ENCODE assay signal across 14 cellular contexts in genomic region chr2:70047406-70048033, GRCh38. TPM values are rescaled to one million over a fixed set of nuclear protein-coding genes. Genes with fewer than 3 reads are reported as not detected.
DNase-seq lines count a peak whose midpoint lies in the region; ATAC-seq and TF ChIP-seq lines count a peak whose summit lies in the region.
"Had no signal": no experiment of that assay in that cellular context is flagged by ENCODE, and none has a peak within 500 bp of the region (broad histone marks: within the 10 kb centered on the region; RNA-seq: fewer than 3 reads in every experiment).

No MANE protein-coding gene starts in this region.

- peaks cover 46% of the 10 kb centered on the region for H3K36me3 Mint-ChIP-seq in activated CD8-positive, alpha-beta memory T cell treated with anti-CD3 and anti-CD28 coated beads, Interleukin-2, amount 10 ng/mL, durations not matched to agents 7 days and 5 days
- peaks cover 26% of the 10 kb centered on the region for H3K36me3 Mint-ChIP-seq in activated CD4-positive, alpha-beta memory T cell treated with anti-CD3 and anti-CD28 coated beads for 36 hours
- peaks cover 46% of the 10 kb centered on the region for H3K36me3 Mint-ChIP-seq in stimulated activated memory B cell treated with anti-CD40 and anti-IgM and Interleukin-4, amounts not matched to agents 10 μg/mL and 1 μg/mL and 100 μg/mL, for 72 hours

- DNase-seq in activated CD8-positive, alpha-beta memory T cell treated with anti-CD3 and anti-CD28 coated beads, Interleukin-2, amount 10 ng/mL, durations not matched to agents 7 days and 5 days: no peak
- no peak for DNase-seq in activated CD8-positive, alpha-beta memory T cell treated with anti-CD3 and anti-CD28 coated beads, Interleukin-2, amount 50 U/mL, for 4 hours
- DNase-seq in activated CD4-positive, alpha-beta memory T cell treated with anti-CD3 and anti-CD28 coated beads for 36 hours: no peak
- DNase-seq in left lung (no peak), activated gamma-delta T cell (lab: John Stamatoyannopoulos, UW) (no peak), brain microvascular endothelial cell (no peak)
- DNase-seq: activated CD4-positive, alpha-beta T cell treated with anti-CD3 and anti-CD28 coated beads, Interleukin-2, amount 10 ng/mL, durations not matched to agents 7 days and 5 days; DMS53; kidney glomerular epithelial cell; NCI-H1417 treated with DMSO at 0.1 percent for 48 hours; NCI-H446 treated with DMSO at 0.1 percent for 48 hours had no signal

- H3K4me1 ChIP-seq in left lung: peaks cover 0 to 52% of the 10 kb centered on the region in 2 donors

- CTCF ChIA-PET in activated CD8-positive, alpha-beta memory T cell treated with anti-CD3 and anti-CD28 coated beads, Interleukin-2, amount 10 ng/mL, durations not matched to agents 7 days and 5 days (lab: Charles Lee): interaction anchor here (0.9 to 1.1 kb wide), 2 partner anchors 17 to 132 kb away, joined by 3 read pairs; no protein-coding TSS in a partner anchor
- CTCF ChIA-PET in activated CD4-positive, alpha-beta memory T cell treated with anti-CD3 and anti-CD28 coated beads for 36 hours (lab: Charles Lee): interaction anchor here (0.7 kb wide), 1 partner anchor 16 kb away, joined by 3 read pairs; no protein-coding TSS in a partner anchor

- POLR2A ChIA-PET in activated CD4-positive, alpha-beta memory T cell treated with anti-CD3 and anti-CD28 coated beads for 36 hours (lab: Charles Lee): no interaction called here

- peak overlapping the region; percentile 40 to 95 for H3K27ac ChIP-seq in left lung
- no peak overlapping the region for H3K27ac ChIP-seq in brain microvascular endothelial cell

- H3K4me3 Mint-ChIP-seq in activated CD8-positive, alpha-beta memory T cell treated with anti-CD3 and anti-CD28 coated beads, Interleukin-2, amount 10 ng/mL, durations not matched to agents 7 days and 5 days: no peak overlapping the region
- H3K4me3 Mint-ChIP-seq in activated CD4-positive, alpha-beta memory T cell treated with anti-CD3 and anti-CD28 coated beads for 36 hours: no peak overlapping the region
- H3K4me3 Mint-ChIP-seq in stimulated activated memory B cell treated with anti-CD40 and anti-IgM and Interleukin-4, amounts not matched to agents 10 μg/mL and 1 μg/mL and 100 μg/mL, for 72 hours: no peak overlapping the region
- H3K4me3 Mint-ChIP-seq: activated CD4-positive, alpha-beta T cell treated with anti-CD3 and anti-CD28 coated beads, Interleukin-2, amount 10 ng/mL, durations not matched to agents 7 days and 5 days; neural crest cell had no signal

- no peaks in the 10 kb centered on the region for H3K27me3 ChIP-seq in left lung
- no peaks in the 10 kb centered on the region for H3K27me3 ChIP-seq in brain microvascular endothelial cell (replicated peaks)

- TF ChIP-seq CTCF in left lung (IDR thresholded peaks at IDR 0.05) (no peak), brain microvascular endothelial cell (IDR thresholded peaks at IDR 0.05; ENCODE audit: low read depth, low read length, missing control alignments) (no peak)

- in situ Hi-C loops in brain microvascular endothelial cell (cut with HindIII; ENCODE audit: low pct_ligation_motif_present, low sequenced_read_pairs): no loop called here

- H3K4me1 Mint-ChIP-seq in activated CD8-positive, alpha-beta memory T cell treated with anti-CD3 and anti-CD28 coated beads, Interleukin-2, amount 10 ng/mL, durations not matched to agents 7 days and 5 days: peaks cover 51% of the 10 kb centered on the region
- H3K4me1 Mint-ChIP-seq in activated CD4-positive, alpha-beta memory T cell treated with anti-CD3 and anti-CD28 coated beads for 36 hours (ENCODE audit: low read depth): peaks cover 35% of the 10 kb centered on the region
- no peaks in the 10 kb centered on the region for H3K4me1 Mint-ChIP-seq in stimulated activated memory B cell treated with anti-CD40 and anti-IgM and Interleukin-4, amounts not matched to agents 10 μg/mL and 1 μg/mL and 100 μg/mL, for 72 hours
- H3K4me1 Mint-ChIP-seq: neural crest cell had no signal

- no peak for ATAC-seq in activated CD8-positive, alpha-beta memory T cell treated with anti-CD3 and anti-CD28 coated beads, Interleukin-2, amount 10 ng/mL, durations not matched to agents 7 days and 5 days
- ATAC-seq in left lung: peak; percentile 38
- no peak for ATAC-seq in stimulated activated memory B cell treated with anti-CD40 and anti-IgM and Interleukin-4, amounts not matched to agents 10 μg/mL and 1 μg/mL and 100 μg/mL, for 72 hours
- ATAC-seq in HG03045 (IDR thresholded peaks at IDR 0.05; ENCODE audit: unreplicated experiment): no peak

- H3K9me3 ChIP-seq in left lung: no peaks in the 10 kb centered on the region

- intact Hi-C loops in activated CD4-positive, alpha-beta memory T cell treated with anti-CD3 and anti-CD28 coated beads for 36 hours (cut with micrococcal nuclease): no loop called here
- intact Hi-C loops in left lung (cut with DNase I): no loop called here

- no peaks in the 10 kb centered on the region for H3K27me3 Mint-ChIP-seq in activated CD8-positive, alpha-beta memory T cell treated with anti-CD3 and anti-CD28 coated beads, Interleukin-2, amount 10 ng/mL, durations not matched to agents 7 days and 5 days
- H3K27me3 Mint-ChIP-seq in activated CD4-positive, alpha-beta memory T cell treated with anti-CD3 and anti-CD28 coated beads for 36 hours: no peaks in the 10 kb centered on the region
- no peaks in the 10 kb centered on the region for H3K27me3 Mint-ChIP-seq in stimulated activated memory B cell treated with anti-CD40 and anti-IgM and Interleukin-4, amounts not matched to agents 10 μg/mL and 1 μg/mL and 100 μg/mL, for 72 hours
- H3K27me3 Mint-ChIP-seq: activated CD4-positive, alpha-beta T cell treated with anti-CD3 and anti-CD28 coated beads, Interleukin-2, amount 10 ng/mL, durations not matched to agents 7 days and 5 days had no signal

- H3K36me3 ChIP-seq in left lung (peaks cover 0 to 40% of the 10 kb centered on the region in 2 donors), brain microvascular endothelial cell (replicated peaks) (no peaks in the 10 kb centered on the region)

- H3K4me3 ChIP-seq in left lung: no peak overlapping the region
- no peak overlapping the region for H3K4me3 ChIP-seq in brain microvascular endothelial cell (ENCODE audit: low read depth, low read length)

- H3K27ac Mint-ChIP-seq in activated CD8-positive, alpha-beta memory T cell treated with anti-CD3 and anti-CD28 coated beads, Interleukin-2, amount 10 ng/mL, durations not matched to agents 7 days and 5 days: peak overlapping the region; percentile 9
- H3K27ac Mint-ChIP-seq in activated CD4-positive, alpha-beta memory T cell treated with anti-CD3 and anti-CD28 coated beads for 36 hours: peak overlapping the region; percentile 29
- peak overlapping the region; percentile 6 for H3K27ac Mint-ChIP-seq in stimulated activated memory B cell treated with anti-CD40 and anti-IgM and Interleukin-4, amounts not matched to agents 10 μg/mL and 1 μg/mL and 100 μg/mL, for 72 hours
- H3K27ac Mint-ChIP-seq: activated CD4-positive, alpha-beta T cell treated with anti-CD3 and anti-CD28 coated beads, Interleukin-2, amount 10 ng/mL, durations not matched to agents 7 days and 5 days had no signal

- no peaks in the 10 kb centered on the region for H3K9me3 Mint-ChIP-seq in activated CD8-positive, alpha-beta memory T cell treated with anti-CD3 and anti-CD28 coated beads, Interleukin-2, amount 10 ng/mL, durations not matched to agents 7 days and 5 days (ENCODE audit: low read depth)
- H3K9me3 Mint-ChIP-seq in activated CD4-positive, alpha-beta memory T cell treated with anti-CD3 and anti-CD28 coated beads for 36 hours: no peaks in the 10 kb centered on the region
- no peaks in the 10 kb centered on the region for H3K9me3 Mint-ChIP-seq in stimulated activated memory B cell treated with anti-CD40 and anti-IgM and Interleukin-4, amounts not matched to agents 10 μg/mL and 1 μg/mL and 100 μg/mL, for 72 hours
- H3K9me3 Mint-ChIP-seq: activated CD4-positive, alpha-beta T cell treated with anti-CD3 and anti-CD28 coated beads, Interleukin-2, amount 10 ng/mL, durations not matched to agents 7 days and 5 days; neural crest cell had no signal

RNA-seq across cellular contexts. Expression of gene PCBP1, which starts 39.8 kb away (rescaled TPM):
- total RNA-seq in activated CD8-positive, alpha-beta memory T cell treated with anti-CD3 and anti-CD28 coated beads, Interleukin-2, amount 10 ng/mL, durations not matched to agents 7 days and 5 days: 100 to 1,000 TPM; 429 to 464 TPM
- 100 to 1,000 TPM; 444 to 449 TPM for total RNA-seq in activated CD4-positive, alpha-beta memory T cell treated with anti-CD3 and anti-CD28 coated beads for 36 hours
- total RNA-seq in left lung: 100 to 1,000 TPM; 297 to 404 TPM
